Comparison of ENCODE assay signal across 11 cellular contexts in the genomic region with DNA sequence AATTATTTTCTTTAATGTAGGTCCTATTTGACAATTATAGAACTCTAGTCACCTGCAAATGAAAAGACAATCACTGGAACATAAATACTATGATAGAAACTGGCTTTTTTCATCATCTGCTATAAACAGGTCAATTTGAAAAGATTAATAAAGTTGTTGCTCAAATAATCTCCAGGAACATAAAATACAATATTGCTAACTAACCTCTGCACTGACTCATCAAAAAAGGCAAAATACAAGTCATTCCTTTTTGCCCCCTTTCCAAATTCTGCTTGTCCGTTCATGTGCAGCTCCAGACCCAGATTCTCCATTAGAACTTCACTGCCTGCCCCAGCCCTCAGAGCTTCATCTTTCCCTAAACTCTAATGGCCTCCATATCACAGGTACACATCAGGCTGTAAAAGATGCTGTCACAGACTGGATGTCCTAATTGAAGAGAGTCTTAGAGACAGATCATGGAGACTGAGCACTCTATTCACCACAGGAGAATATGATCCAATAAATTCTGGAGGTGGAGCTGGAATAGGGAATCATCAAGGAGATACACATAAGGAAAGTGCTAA. TPM values are rescaled to one million over a fixed set of nuclear protein-coding genes. Genes with fewer than 3 reads are reported as not detected.
A peak's percentile ranks its signal among the peaks of the same experiment; 100 is the strongest.
DNase-seq lines count a peak whose midpoint lies in the region; ATAC-seq and TF ChIP-seq lines count a peak whose summit lies in the region.
"Had no signal": no experiment of that assay in that cellular context is flagged by ENCODE, and none has a peak within 500 bp of the region (broad histone marks: within the 10 kb centered on the region; RNA-seq: fewer than 3 reads in every experiment).

No MANE protein-coding gene starts in this region.

- no peak for TF ChIP-seq EP300 in transverse colon (IDR thresholded peaks at IDR 0.05; ENCODE audit: low read depth)

- no peaks in the 10 kb centered on the region for H4K20me1 ChIP-seq in hepatocyte (ENCODE audit: insufficient read depth, poor library complexity, severe bottlenecking)

- POLR2A ChIA-PET in activated CD8-positive, alpha-beta T cell treated with anti-CD3 and anti-CD28 coated beads, Interleukin-2, amount 10 ng/mL, durations not matched to agents 7 days and 5 days (lab: Charles Lee): interaction anchor here (1.7 to 3.0 kb wide), 3 partner anchors 22 to 56 kb away, joined by 12 to 20 read pairs (median 18); a partner anchor contains a TSS

- in situ Hi-C loops in transverse colon (cut with MboI; ENCODE audit: low pct_ligation_motif_present in 1 of 4, low pct_unique_long_range_greater_than_20kb in 1 of 4, low sequenced_read_pairs in 3 of 4): no loop called here

- H3K4me3 ChIP-seq in heart right ventricle (peak overlapping the region in 7 of 10 donors; percentile 57 to 88 (median 74)), hepatocyte (peak overlapping the region; percentile 34), transverse colon (peak overlapping the region in 1 of 4 donors; percentile 60)

- H3K4me2 ChIP-seq in hepatocyte: peak overlapping the region; percentile 78

- intact Hi-C loops in heart right ventricle (cut with DNase I) (no loop called here), Right ventricle myocardium superior (cut with DNase I) (no loop called here), transverse colon (cut with DNase I; ENCODE audit: low total_unique reads) (no loop called here)

- WGBS in heart right ventricle, 2 donors: 65 to 79% methylated on average over 1 of the region's 1 CpG
- WGBS in hepatocyte (ENCODE audit: low lambda C conversion rate, missing lambda C conversion rate): 77% methylated on average over 1 of the region's 1 CpG
- WGBS in transverse colon (ENCODE audit: low coverage in 1 of 2), 2 donors: 78% methylated on average over 1 of the region's 1 CpG; no CpG with 5 or more reads in 1 of the 2 donors

- peaks cover 0 to 47% (median 28%) of the 10 kb centered on the region in 9 donors for H3K36me3 ChIP-seq in heart right ventricle
- H3K36me3 ChIP-seq in hepatocyte (replicated peaks; ENCODE audit: insufficient read depth, low read depth): no peaks in the 10 kb centered on the region
- H3K36me3 ChIP-seq in transverse colon: peaks cover 0 to 42% (median 4%) of the 10 kb centered on the region in 4 donors

- H3K9me3 ChIP-seq in heart right ventricle (no peaks in the 10 kb centered on the region), hepatocyte (ENCODE audit: low read depth) (no peaks in the 10 kb centered on the region), transverse colon (no peaks in the 10 kb centered on the region)

- H3K9me3 Mint-ChIP-seq in activated CD8-positive, alpha-beta T cell treated with anti-CD3 and anti-CD28 coated beads, Interleukin-2, amount 10 ng/mL, durations not matched to agents 7 days and 5 days (ENCODE audit: insufficient read depth): no peaks in the 10 kb centered on the region
- H3K9me3 Mint-ChIP-seq: naive B cell had no signal

- peaks cover 39% of the 10 kb centered on the region for H3K36me3 Mint-ChIP-seq in activated CD8-positive, alpha-beta T cell treated with anti-CD3 and anti-CD28 coated beads, Interleukin-2, amount 10 ng/mL, durations not matched to agents 7 days and 5 days (ENCODE audit: low read depth)

- TF ChIP-seq CTCF in heart right ventricle (IDR thresholded peaks at IDR 0.05) (no peak), hepatocyte (IDR thresholded peaks at IDR 0.05; ENCODE audit: poor library complexity) (no peak), transverse colon (IDR thresholded peaks at IDR 0.05) (no peak), GM20000 (IDR thresholded peaks at IDR 0.05; ENCODE audit: extremely low read depth, missing control alignments) (no peak)

- no peak for TF ChIP-seq POLR2A in transverse colon (IDR thresholded peaks at IDR 0.05)

- H3K27ac Mint-ChIP-seq in activated CD8-positive, alpha-beta T cell treated with anti-CD3 and anti-CD28 coated beads, Interleukin-2, amount 10 ng/mL, durations not matched to agents 7 days and 5 days: peak overlapping the region; percentile 22

- H3K9me2 ChIP-seq in hepatocyte (replicated peaks; ENCODE audit: insufficient read depth): no peaks in the 10 kb centered on the region

- H3K27ac ChIP-seq in heart right ventricle: peak overlapping the region in 4 of 10 donors; percentile 90 to 94 (median 94)
- H3K27ac ChIP-seq in hepatocyte: peak overlapping the region; percentile 96
- peak overlapping the region; percentile 90 to 95 (median 94) for H3K27ac ChIP-seq in transverse colon

- H3K27me3 ChIP-seq in heart right ventricle: no peaks in the 10 kb centered on the region
- no peaks in the 10 kb centered on the region for H3K27me3 ChIP-seq in hepatocyte
- no peaks in the 10 kb centered on the region for H3K27me3 ChIP-seq in transverse colon

- H3K4me1 ChIP-seq in heart right ventricle (peaks cover 4 to 61% (median 29%) of the 10 kb centered on the region in 9 donors), hepatocyte (ENCODE audit: insufficient read depth) (peaks cover 18% of the 10 kb centered on the region), transverse colon (peaks cover 8 to 44% (median 18%) of the 10 kb centered on the region in 4 donors)

- ATAC-seq in heart right ventricle (no peak), Right ventricle myocardium superior (ENCODE audit: poor library complexity) (no peak), GM21825 (IDR thresholded peaks at IDR 0.05; ENCODE audit: unreplicated experiment) (no peak), HG03439 (IDR thresholded peaks at IDR 0.05; ENCODE audit: unreplicated experiment) (no peak)
- ATAC-seq in activated CD8-positive, alpha-beta T cell treated with anti-CD3 and anti-CD28 coated beads, Interleukin-2, amount 10 ng/mL, durations not matched to agents 7 days and 5 days: no peak

- H3K4me1 Mint-ChIP-seq in activated CD8-positive, alpha-beta T cell treated with anti-CD3 and anti-CD28 coated beads, Interleukin-2, amount 10 ng/mL, durations not matched to agents 7 days and 5 days (ENCODE audit: low read depth): peaks cover 31% of the 10 kb centered on the region

- DNase-seq in heart right ventricle (no peak), Right ventricle myocardium superior (no peak), hepatocyte (ENCODE audit: low spot score) (no peak), transverse colon (no peak), GM20000 (ENCODE audit: low spot score) (no peak)
- DNase-seq in activated CD8-positive, alpha-beta T cell treated with anti-CD3 and anti-CD28 coated beads, Interleukin-2, amount 10 ng/mL, durations not matched to agents 7 days and 5 days: no peak
- DNase-seq: caudate nucleus, DMS79 treated with DMSO at 0.1 percent for 48 hours, naive B cell had no signal

- H2AFZ ChIP-seq in hepatocyte: no peak overlapping the region

- H3K79me2 ChIP-seq in hepatocyte: peaks cover 59% of the 10 kb centered on the region

- H3K27me3 Mint-ChIP-seq in activated CD8-positive, alpha-beta T cell treated with anti-CD3 and anti-CD28 coated beads, Interleukin-2, amount 10 ng/mL, durations not matched to agents 7 days and 5 days (ENCODE audit: low read depth): no peaks in the 10 kb centered on the region
- H3K27me3 Mint-ChIP-seq: naive B cell had no signal

- CTCF ChIA-PET in activated CD8-positive, alpha-beta T cell treated with anti-CD3 and anti-CD28 coated beads, Interleukin-2, amount 10 ng/mL, durations not matched to agents 7 days and 5 days (lab: Charles Lee): interaction anchor here (0.8 to 4.0 kb wide), 5 partner anchors 21 to 90 kb away, joined by 3 to 17 read pairs (median 8); a partner anchor contains a TSS

- no peak overlapping the region for H3K4me3 Mint-ChIP-seq in activated CD8-positive, alpha-beta T cell treated with anti-CD3 and anti-CD28 coated beads, Interleukin-2, amount 10 ng/mL, durations not matched to agents 7 days and 5 days

RNA-seq across cellular contexts. Expression of a gene that starts 1.6 kb away (rescaled TPM):
- 10 to 100 TPM; 42.9 to 68.3 (median 58.2) TPM for total RNA-seq in heart right ventricle
- 10 to 100 TPM; 20.0 TPM for polyA plus RNA-seq in heart right ventricle
- total RNA-seq in Right ventricle myocardium superior: 45.2 TPM
- 10 to 100 TPM; 35.0 to 35.4 TPM for total RNA-seq in activated CD8-positive, alpha-beta T cell treated with anti-CD3 and anti-CD28 coated beads, Interleukin-2, amount 10 ng/mL, durations not matched to agents 7 days and 5 days
- 50.0 and 63.9 TPM in 2 replicates for total RNA-seq in hepatocyte
- 18.3 and 22.9 TPM in 2 replicates for polyA plus RNA-seq in hepatocyte
- 10 to 100 TPM; 23.2 to 55.3 (median 42.4) TPM for total RNA-seq in transverse colon

RNA-seq across cellular contexts. Expression of a gene that starts 21.4 kb away (rescaled TPM):
- total RNA-seq in heart right ventricle (10 to 100 TPM in 6 of 10 donors, 1 to 10 TPM in 4; 7.1 to 24.2 (median 10.9) TPM), Right ventricle myocardium superior (15.6 TPM), hepatocyte (47.7 and 52.2 TPM in 2 replicates), transverse colon (10 to 100 TPM; 19.1 to 22.4 (median 20.4) TPM)
- polyA plus RNA-seq in heart right ventricle (10 to 100 TPM; 18.8 to 41.5 TPM), hepatocyte (44.2 and 45.5 TPM in 2 replicates)
- total RNA-seq in activated CD8-positive, alpha-beta T cell treated with anti-CD3 and anti-CD28 coated beads, Interleukin-2, amount 10 ng/mL, durations not matched to agents 7 days and 5 days: 10 to 100 TPM; 16.4 to 16.7 TPM

RNA-seq across cellular contexts. Expression of a gene that starts 56.3 kb away (rescaled TPM):
- 10 to 100 TPM; 23.4 to 41.0 (median 29.3) TPM for total RNA-seq in heart right ventricle
- 10 to 100 TPM; 18.6 to 28.8 TPM for polyA plus RNA-seq in heart right ventricle
- 26.9 TPM for total RNA-seq in Right ventricle myocardium superior
- 10 to 100 TPM; 64.0 to 65.2 TPM for total RNA-seq in activated CD8-positive, alpha-beta T cell treated with anti-CD3 and anti-CD28 coated beads, Interleukin-2, amount 10 ng/mL, durations not matched to agents 7 days and 5 days
- total RNA-seq in hepatocyte: 39.3 and 42.6 TPM in 2 replicates
- polyA plus RNA-seq in hepatocyte: 32.9 and 38.6 TPM in 2 replicates
- 10 to 100 TPM; 22.1 to 40.6 (median 35.6) TPM for total RNA-seq in transverse colon
